ENCODE assay signal across 15 cellular contexts in the genomic region with DNA sequence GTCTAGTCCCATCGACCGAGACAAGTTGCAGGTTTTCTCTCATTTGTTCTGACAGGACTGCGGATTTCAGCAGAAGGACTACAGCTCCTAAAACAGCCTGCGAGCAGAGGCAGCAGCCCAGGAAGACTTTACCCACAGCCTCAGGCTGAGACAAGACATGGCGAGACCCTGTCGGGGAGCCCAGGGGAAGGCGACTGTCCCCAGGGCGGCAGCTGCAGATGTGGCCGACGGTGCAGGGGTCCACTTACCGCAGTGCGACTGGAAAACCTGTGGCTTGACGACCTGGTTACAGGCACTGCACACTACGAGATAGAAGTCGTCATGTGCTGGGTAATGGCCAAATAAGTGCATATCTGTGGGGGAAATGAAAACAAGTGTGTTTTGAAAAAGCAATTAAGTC.
DNase-seq lines count a peak whose midpoint lies in the region; ATAC-seq, FAIRE-seq and TF ChIP-seq lines count a peak whose summit lies in the region.
"Had no signal": no experiment of that assay in that cellular context is flagged by ENCODE, and none has a peak within 500 bp of the region (broad histone marks: within the 10 kb centered on the region; RNA-seq: fewer than 3 reads in every experiment).

No MANE protein-coding gene starts in this region.

- no peaks in the 10 kb centered on the region for H4K20me1 ChIP-seq in GM12878 (ENCODE audit: control insufficient read depth, insufficient read depth)

- intact Hi-C loops in natural killer cell (cut with micrococcal nuclease) (no loop called here), GM12878 (cut with micrococcal nuclease; ENCODE audit: unreplicated experiment) (no loop called here)

- RAD21 ChIA-PET in GM12878 (lab: Charles Lee; ENCODE audit: unreplicated experiment), result interaction anchor here (1.0 to 1.2 kb wide), 3 partner anchors 20 to 226 kb away, joined by 3 to 4 read pairs (median 3); no protein-coding TSS in a partner anchor

- no peaks in the 10 kb centered on the region for H3K9me3 ChIP-seq in GM12878 (replicated peaks; ENCODE audit: control insufficient read depth, insufficient read depth, low read length)
- H3K9me3 ChIP-seq: BLaER1 treated with 17β-estradiol and CSF1 and Interleukin-3, amounts not matched to agents 10 nM and 100 nM; HAP-1 had no signal

- TF ChIP-seq CTCF in natural killer cell (IDR thresholded peaks at IDR 0.05) (no peak), GM12878 (IDR thresholded peaks at IDR 0.05 in 2 of 3, conservative IDR thresholded peaks at IDR 0.05 in 1 of 3; ENCODE audit: control insufficient read depth in 2 of 3, extremely low read depth in 1 of 3, insufficient read depth in 1 of 3, low read depth in 3 of 3, low read length in 3 of 3) (no peak)

- no peak overlapping the region for H3K27ac ChIP-seq in GM12878 (ENCODE audit: control insufficient read depth, insufficient read depth)
- H3K27ac ChIP-seq: BLaER1 treated with 17β-estradiol and CSF1 and Interleukin-3, amounts not matched to agents 10 nM and 100 nM had no signal

- H3K27ac Mint-ChIP-seq in natural killer cell treated with Interleukin-12 subunit alpha and Interleukin-12 subunit beta and Interleukin-15 and Interleukin-18, amount 100 ng/mL, for 72 hours, result no peak overlapping the region
- H3K27ac Mint-ChIP-seq in natural killer cell, result no peak overlapping the region
- H3K27ac Mint-ChIP-seq in immature natural killer cell, result no peak overlapping the region
- H3K27ac Mint-ChIP-seq: CD4-positive, alpha-beta T cell; IgD-negative memory B cell had no signal

- no peaks in the 10 kb centered on the region for H3K36me3 Mint-ChIP-seq in natural killer cell treated with Interleukin-12 subunit alpha and Interleukin-12 subunit beta and Interleukin-15 and Interleukin-18, amount 100 ng/mL, for 72 hours
- H3K36me3 Mint-ChIP-seq in natural killer cell (no peaks in the 10 kb centered on the region), immature natural killer cell (peaks cover 4 to 33% (median 11%) of the 10 kb centered on the region in 3 donors)

- H3K79me2 ChIP-seq in GM12878 (ENCODE audit: control insufficient read depth, insufficient read depth, low read length), result no peaks in the 10 kb centered on the region

- POLR2A ChIA-PET in GM12878 (lab: Charles Lee), result interaction anchor here (1.1 kb wide), 1 partner anchor 19 kb away, joined by 6 read pairs; no protein-coding TSS in a partner anchor

- no peak for TF ChIP-seq EP300 in GM12878 (IDR thresholded peaks at IDR 0.05; ENCODE audit: borderline replicate concordance in 1 of 2, control insufficient read depth in 1 of 2, low read depth in 2 of 2, low read length in 2 of 2)

- H2AFZ ChIP-seq in GM12878 (ENCODE audit: control insufficient read depth, low read depth, low read length), result no peak overlapping the region

- SMC1A ChIA-PET in GM12878 (lab: Charles Lee; ENCODE audit: uncharacterized antibody, unreplicated experiment), result interaction anchor here (1.3 to 1.9 kb wide), 6 partner anchors 18 to 93 kb away, joined by 3 to 6 read pairs (median 4); no protein-coding TSS in a partner anchor

- H3K4me1 ChIP-seq in GM12878 (ENCODE audit: control insufficient read depth, insufficient read depth, low read length), result no peaks in the 10 kb centered on the region
- H3K4me1 ChIP-seq: HAP-1 had no signal

- 45% methylated on average over 15 of the region's 15 CpGs for WGBS in GM12878 (ENCODE audit: insufficient coverage, insufficient replicate concordance, low lambda C conversion rate, missing lambda C conversion rate)

- peak; percentile 54 for DNase-seq in natural killer cell treated with Interleukin-12 subunit alpha and Interleukin-12 subunit beta and Interleukin-15 and Interleukin-18, amount 100 ng/mL, for 72 hours (ENCODE audit: low spot score)
- DNase-seq in natural killer cell, result no peak
- DNase-seq in GM12878 (ENCODE audit: low read depth, low spot score), result no peak
- DNase-seq in left kidney (ENCODE audit: low read depth, low spot score), result peak; percentile 18
- DNase-seq in immature natural killer cell, result no peak
- DNase-seq in SW 1271 (lab: John Stamatoyannopoulos, UW), result no peak
- DNase-seq: 8988T; AML-193; CD4-positive, alpha-beta T cell; GOT3 had no signal

- H3K4me3 ChIP-seq in GM12878, result no peak overlapping the region
- H3K4me3 ChIP-seq: BLaER1 treated with 17β-estradiol and CSF1 and Interleukin-3, amounts not matched to agents 10 nM and 100 nM; HAP-1 had no signal

- H3K9me3 Mint-ChIP-seq in natural killer cell treated with Interleukin-12 subunit alpha and Interleukin-12 subunit beta and Interleukin-15 and Interleukin-18, amount 100 ng/mL, for 72 hours, result no peaks in the 10 kb centered on the region
- H3K9me3 Mint-ChIP-seq in natural killer cell, result no peaks in the 10 kb centered on the region
- H3K9me3 Mint-ChIP-seq in immature natural killer cell, result no peaks in the 10 kb centered on the region
- H3K9me3 Mint-ChIP-seq: CD4-positive, alpha-beta T cell; IgD-negative memory B cell had no signal

- no peak for TF ChIP-seq POLR2A in GM12878 (IDR thresholded peaks at IDR 0.05; ENCODE audit: low read depth, low read length)

- no TSS peak for BruUV-seq in GM12878 (replicated peaks; lab: Mats Ljungman, UMichigan)

- H3K4me2 ChIP-seq in GM12878 (ENCODE audit: control insufficient read depth, insufficient read depth), result no peak overlapping the region
- H3K4me2 ChIP-seq: BLaER1 treated with 17β-estradiol and CSF1 and Interleukin-3, amounts not matched to agents 10 nM and 100 nM had no signal

- no peak overlapping the region for H3K4me3 Mint-ChIP-seq in natural killer cell treated with Interleukin-12 subunit alpha and Interleukin-12 subunit beta and Interleukin-15 and Interleukin-18, amount 100 ng/mL, for 72 hours
- H3K4me3 Mint-ChIP-seq in natural killer cell (no peak overlapping the region), immature natural killer cell (no peak overlapping the region)
- H3K4me3 Mint-ChIP-seq: CD4-positive, alpha-beta T cell; IgD-negative memory B cell had no signal

- no peak overlapping the region for H3K9ac ChIP-seq in GM12878 (ENCODE audit: control insufficient read depth, insufficient read depth, low read length)
- H3K9ac ChIP-seq: BLaER1 treated with 17β-estradiol and CSF1 and Interleukin-3, amounts not matched to agents 10 nM and 100 nM had no signal

- in situ Hi-C loops in GM12878 (cut with MboI), result no loop called here

- CTCF ChIA-PET in GM12878 (lab: Yijun Ruan, JAX), result interaction anchor here (1.2 to 1.5 kb wide), 2 partner anchors 10 to 11 kb away, joined by 3 read pairs; no protein-coding TSS in a partner anchor

- H3K36me3 ChIP-seq in GM12878 (ENCODE audit: control insufficient read depth in 2 of 2, insufficient read depth in 2 of 2, low read length in 1 of 2), result no peaks in the 10 kb centered on the region
- H3K36me3 ChIP-seq: HAP-1 had no signal

- TF ChIP-seq RAD21 in GM12878 (IDR thresholded peaks at IDR 0.05; ENCODE audit: insufficient read depth, low read depth, low read length), result no peak

- H3K27me3 ChIP-seq in GM12878 (replicated peaks in 1 of 2; ENCODE audit: control insufficient read depth in 2 of 2, insufficient read depth in 2 of 2, low read length in 1 of 2), result peaks cover 2 to 4% of the 10 kb centered on the region in 2 experiments; a peak in 2 of 4 replicates
- H3K27me3 ChIP-seq: BLaER1 treated with 17β-estradiol and CSF1 and Interleukin-3, amounts not matched to agents 10 nM and 100 nM had no signal

- no peaks in the 10 kb centered on the region for H3K27me3 Mint-ChIP-seq in natural killer cell treated with Interleukin-12 subunit alpha and Interleukin-12 subunit beta and Interleukin-15 and Interleukin-18, amount 100 ng/mL, for 72 hours
- H3K27me3 Mint-ChIP-seq in natural killer cell (ENCODE audit: low read depth in 2 of 2) (no peaks in the 10 kb centered on the region), immature natural killer cell (ENCODE audit: low read depth in 3 of 3) (peaks cover 0 to 2% (median 0%) of the 10 kb centered on the region in 3 donors)
- H3K27me3 Mint-ChIP-seq: CD4-positive, alpha-beta T cell; IgD-negative memory B cell had no signal

- H3K4me1 Mint-ChIP-seq in natural killer cell treated with Interleukin-12 subunit alpha and Interleukin-12 subunit beta and Interleukin-15 and Interleukin-18, amount 100 ng/mL, for 72 hours (ENCODE audit: low read depth in 2 of 2), result peaks cover 9 to 18% of the 10 kb centered on the region in 2 donors
- peaks cover 22% of the 10 kb centered on the region in 2 donors for H3K4me1 Mint-ChIP-seq in natural killer cell
- peaks cover 14 to 20% of the 10 kb centered on the region in 2 donors for H3K4me1 Mint-ChIP-seq in immature natural killer cell
- H3K4me1 Mint-ChIP-seq: IgD-negative memory B cell had no signal

- no peak for ATAC-seq in natural killer cell treated with Interleukin-12 subunit alpha and Interleukin-12 subunit beta and Interleukin-15 and Interleukin-18, amount 100 ng/mL, for 72 hours
- ATAC-seq in natural killer cell (no peak), GM12878 (peak; percentile 14; the same call in 2 of the 3 replicates), SK-N-SH treated with all-trans-retinoic acid at 6 μM for 48 hours (no peak)

- no peak for FAIRE-seq in GM12878 (lab: Jason Lieb, UNC)
- FAIRE-seq: GM12891 had no signal

TF ChIP-seq in GM12878, 131 proteins besides CTCF, POLR2A, EP300 and RAD21 (continues in another document):
- TF ChIP-seq BHLHE40 (IDR thresholded peaks at IDR 0.05; ENCODE audit: borderline replicate concordance in 1 of 2, low read depth in 2 of 2, low read length in 1 of 2) (peak in 1 of 2 experiments; percentile 30; a peak in 1 of 4 replicates), CREB1 (IDR thresholded peaks at IDR 0.05; ENCODE audit: low read depth) (no peak)

TF ChIP-seq in SK-N-SH treated with all-trans-retinoic acid at 6 μM for 48 hours, 23 proteins besides CTCF, POLR2A, EP300 and RAD21 (continues in another document):
- TF ChIP-seq SNAI2 (CRISPR knock-in tag; IDR thresholded peaks at IDR 0.05), result no peak

Comparison
In these comparisons a context has a peak if more than half of its experiments do, and no peak if none do; other contexts are left out.
1. DNase-seq: peak in natural killer cell treated with Interleukin-12 subunit alpha and Interleukin-12 subunit beta and Interleukin-15 and Interleukin-18, amount 100 ng/mL, for 72 hours (single experiment) and left kidney (single experiment); none in natural killer cell (single experiment), GM12878 (single experiment), immature natural killer cell (0 of 3) and SW 1271 (0 of 2).